Comparison of ENCODE assay signal across 1 cellular context in genomic region chr17:59762022-59762825, GRCh38.
TF ChIP-seq lines count a peak whose summit lies in the region.

No MANE protein-coding gene starts in this region.

TF ChIP-seq in K562, 482 proteins besides CTCF, POLR2A, EP300 and RAD21 (continued from another document):
- TF ChIP-seq HMBOX1 (IDR thresholded peaks at IDR 0.05), result peak; percentile 57
TF ChIP-seq in K562: peak in this region for 6.
